In the genomic region with DNA sequence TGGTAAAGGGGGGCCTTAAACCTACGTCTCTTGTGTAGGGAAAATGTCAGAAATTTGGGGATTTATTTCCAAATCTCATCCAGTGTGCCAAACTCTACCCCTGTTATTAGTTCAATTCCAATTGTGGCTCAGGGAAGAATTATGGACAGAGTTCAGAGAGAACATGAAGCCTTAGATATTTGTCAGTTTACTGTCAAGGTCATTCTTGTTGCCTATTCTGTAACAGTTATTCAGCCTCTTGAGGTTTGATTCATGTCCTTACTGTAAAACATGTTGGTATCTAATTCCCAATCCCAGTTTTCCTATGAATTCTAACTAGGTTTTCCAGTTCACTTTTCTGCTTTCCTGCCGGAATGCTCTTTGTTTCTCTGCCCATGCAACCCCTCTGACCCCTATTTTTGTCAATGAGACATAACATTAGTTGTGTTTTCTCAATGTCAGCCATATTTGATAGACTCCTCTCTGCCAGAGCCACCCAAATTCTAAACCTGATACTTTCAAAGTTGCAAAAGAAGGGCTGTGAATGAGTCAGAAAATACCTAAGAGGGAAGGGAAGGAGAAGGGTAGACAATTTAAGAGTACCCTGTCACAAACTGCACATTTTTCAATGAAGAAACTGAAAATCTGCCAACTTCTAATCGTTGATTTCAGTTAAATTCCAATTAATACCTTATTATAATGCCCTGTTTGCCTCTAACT, we compare ENCODE assay signal across 16 cellular contexts. TPM values are rescaled to one million over a fixed set of nuclear protein-coding genes. Genes with fewer than 3 reads are reported as not detected.
DNase-seq lines count a peak whose midpoint lies in the region; ATAC-seq lines count a peak whose summit lies in the region.
"Had no signal": no experiment of that assay in that cellular context is flagged by ENCODE, and none has a peak within 500 bp of the region (broad histone marks: within the 10 kb centered on the region; RNA-seq: fewer than 3 reads in every experiment).

No MANE protein-coding gene starts in this region.

- H3K9ac ChIP-seq in subcutaneous abdominal adipose tissue (ENCODE audit: low read length in 5 of 5), result no peak overlapping the region

- H3K27me3 ChIP-seq in subcutaneous abdominal adipose tissue (ENCODE audit: control insufficient read depth in 5 of 5, insufficient read depth in 4 of 5, low read length in 5 of 5), result no peaks in the 10 kb centered on the region

- peak overlapping the region; percentile 32 for H3K27ac ChIP-seq in subcutaneous abdominal adipose tissue (ENCODE audit: low read depth, low read length)
- H3K27ac ChIP-seq: C4-2B had no signal

- no peak overlapping the region for H3K4me3 Mint-ChIP-seq in stimulated activated naive CD8-positive, alpha-beta T cell treated with anti-CD3 and anti-CD28 coated beads, Interleukin-15, Interleukin-2, amounts not matched to agents 100 ng/mL and 50 ng/mL, for 24 hours
- H3K4me3 Mint-ChIP-seq in stimulated activated naive CD8-positive, alpha-beta T cell treated with anti-CD3 and anti-CD28 coated beads, Interleukin-15, amount 100 ng/mL, for 72 hours, result no peak overlapping the region
- H3K4me3 Mint-ChIP-seq in T-helper 17 cell, result no peak overlapping the region
- no peak overlapping the region for H3K4me3 Mint-ChIP-seq in memory B cell
- H3K4me3 Mint-ChIP-seq: CD4-positive, alpha-beta T cell; GM23338 had no signal

- H3K36me3 ChIP-seq in subcutaneous abdominal adipose tissue (ENCODE audit: control insufficient read depth in 5 of 5, insufficient read depth in 5 of 5, low read length in 5 of 5), result peaks cover 6 to 54% (median 31%) of the 10 kb centered on the region in 5 donors

- no peak for DNase-seq in stimulated activated naive CD8-positive, alpha-beta T cell treated with anti-CD3 and anti-CD28 coated beads, Interleukin-15, amount 100 ng/mL, for 72 hours
- DNase-seq in T-helper 17 cell (no peak), memory B cell (ENCODE audit: low spot score in 2 of 2) (no peak), UCSD-AML1 (lab: John Stamatoyannopoulos, UW; ENCODE audit: unreplicated experiment) (no peak), NCI-H1930 (lab: John Stamatoyannopoulos, UW) (no peak), DMS 273 (lab: John Stamatoyannopoulos, UW; ENCODE audit: unreplicated experiment) (no peak)
- DNase-seq: AML-193; CD4-positive, alpha-beta T cell; DMS79 treated with DMSO at 0.1 percent for 48 hours; GF-D8; HCEC 1CT; IMR-90 had no signal

- H3K36me3 Mint-ChIP-seq in stimulated activated naive CD8-positive, alpha-beta T cell treated with anti-CD3 and anti-CD28 coated beads, Interleukin-15, Interleukin-2, amounts not matched to agents 100 ng/mL and 50 ng/mL, for 24 hours (ENCODE audit: low read depth), result peaks cover 34% of the 10 kb centered on the region
- H3K36me3 Mint-ChIP-seq in T-helper 17 cell (ENCODE audit: low read depth), result peaks cover 16% of the 10 kb centered on the region
- peaks cover 33% of the 10 kb centered on the region for H3K36me3 Mint-ChIP-seq in memory B cell

- no peak for ATAC-seq in stimulated activated naive CD8-positive, alpha-beta T cell treated with anti-CD3 and anti-CD28 coated beads, Interleukin-15, amount 100 ng/mL, for 72 hours
- ATAC-seq in T-helper 17 cell (no peak), memory B cell (ENCODE audit: low read depth) (no peak)
- ATAC-seq: GM23338 had no signal

- no peak overlapping the region for H3K4me3 ChIP-seq in subcutaneous abdominal adipose tissue (ENCODE audit: low read depth in 1 of 5, low read length in 5 of 5)
- H3K4me3 ChIP-seq: GM23338 had no signal

- H3K27ac Mint-ChIP-seq in stimulated activated naive CD8-positive, alpha-beta T cell treated with anti-CD3 and anti-CD28 coated beads, Interleukin-15, Interleukin-2, amounts not matched to agents 100 ng/mL and 50 ng/mL, for 24 hours, result peak overlapping the region; percentile 29
- H3K27ac Mint-ChIP-seq in stimulated activated naive CD8-positive, alpha-beta T cell treated with anti-CD3 and anti-CD28 coated beads, Interleukin-15, amount 100 ng/mL, for 72 hours, result no peak overlapping the region
- H3K27ac Mint-ChIP-seq in T-helper 17 cell (peak overlapping the region; percentile 21), memory B cell (peak overlapping the region; percentile 49)
- H3K27ac Mint-ChIP-seq: CD4-positive, alpha-beta T cell; GM23338 had no signal

- H3K4me1 ChIP-seq in subcutaneous abdominal adipose tissue (ENCODE audit: control insufficient read depth in 5 of 5, insufficient read depth in 5 of 5, low read length in 5 of 5), result peaks cover 0 to 24% (median 4%) of the 10 kb centered on the region in 5 donors

- H3K4me1 Mint-ChIP-seq in stimulated activated naive CD8-positive, alpha-beta T cell treated with anti-CD3 and anti-CD28 coated beads, Interleukin-15, Interleukin-2, amounts not matched to agents 100 ng/mL and 50 ng/mL, for 24 hours (ENCODE audit: low read depth), result peaks cover 11% of the 10 kb centered on the region
- peaks cover 5% of the 10 kb centered on the region for H3K4me1 Mint-ChIP-seq in stimulated activated naive CD8-positive, alpha-beta T cell treated with anti-CD3 and anti-CD28 coated beads, Interleukin-15, amount 100 ng/mL, for 72 hours
- H3K4me1 Mint-ChIP-seq in T-helper 17 cell, result peaks cover 24% of the 10 kb centered on the region
- peaks cover 7% of the 10 kb centered on the region for H3K4me1 Mint-ChIP-seq in memory B cell

- H3K27me3 Mint-ChIP-seq in stimulated activated naive CD8-positive, alpha-beta T cell treated with anti-CD3 and anti-CD28 coated beads, Interleukin-15, Interleukin-2, amounts not matched to agents 100 ng/mL and 50 ng/mL, for 24 hours, result no peaks in the 10 kb centered on the region
- no peaks in the 10 kb centered on the region for H3K27me3 Mint-ChIP-seq in stimulated activated naive CD8-positive, alpha-beta T cell treated with anti-CD3 and anti-CD28 coated beads, Interleukin-15, amount 100 ng/mL, for 72 hours
- no peaks in the 10 kb centered on the region for H3K27me3 Mint-ChIP-seq in T-helper 17 cell
- no peaks in the 10 kb centered on the region for H3K27me3 Mint-ChIP-seq in memory B cell
- H3K27me3 Mint-ChIP-seq: CD4-positive, alpha-beta T cell had no signal

- H3K9me3 ChIP-seq in T-helper 17 cell (ENCODE audit: control insufficient read depth, low read length, poor library complexity, severe bottlenecking) (no peaks in the 10 kb centered on the region), subcutaneous abdominal adipose tissue (ENCODE audit: control insufficient read depth in 5 of 5, low read length in 5 of 5) (no peaks in the 10 kb centered on the region)

- H3K9me3 Mint-ChIP-seq in stimulated activated naive CD8-positive, alpha-beta T cell treated with anti-CD3 and anti-CD28 coated beads, Interleukin-15, Interleukin-2, amounts not matched to agents 100 ng/mL and 50 ng/mL, for 24 hours, result no peaks in the 10 kb centered on the region
- no peaks in the 10 kb centered on the region for H3K9me3 Mint-ChIP-seq in stimulated activated naive CD8-positive, alpha-beta T cell treated with anti-CD3 and anti-CD28 coated beads, Interleukin-15, amount 100 ng/mL, for 72 hours
- H3K9me3 Mint-ChIP-seq in memory B cell, result no peaks in the 10 kb centered on the region
- H3K9me3 Mint-ChIP-seq: CD4-positive, alpha-beta T cell; GM23338 had no signal

RNA-seq across cellular contexts. Expression of a gene that starts 52.4 kb away (rescaled TPM):
- 100 to 1,000 TPM; 101 to 120 TPM for total RNA-seq in T-helper 17 cell

RNA-seq across cellular contexts. Expression of a gene that starts 58.0 kb away (rescaled TPM):
- 100 to 1,000 TPM; 111 to 147 TPM for total RNA-seq in T-helper 17 cell

Comparison
In these comparisons a context has a peak if more than half of its experiments do, and no peak if none do; other contexts are left out.
1. H3K27ac Mint-ChIP-seq: peak in stimulated activated naive CD8-positive, alpha-beta T cell treated with anti-CD3 and anti-CD28 coated beads, Interleukin-15, Interleukin-2, amounts not matched to agents 100 ng/mL and 50 ng/mL, for 24 hours (single experiment), T-helper 17 cell (single experiment) and memory B cell (single experiment); none in stimulated activated naive CD8-positive, alpha-beta T cell treated with anti-CD3 and anti-CD28 coated beads, Interleukin-15, amount 100 ng/mL, for 72 hours (0 of 2).